Comparison of ENCODE assay signal across 9 cellular contexts in the genomic region with DNA sequence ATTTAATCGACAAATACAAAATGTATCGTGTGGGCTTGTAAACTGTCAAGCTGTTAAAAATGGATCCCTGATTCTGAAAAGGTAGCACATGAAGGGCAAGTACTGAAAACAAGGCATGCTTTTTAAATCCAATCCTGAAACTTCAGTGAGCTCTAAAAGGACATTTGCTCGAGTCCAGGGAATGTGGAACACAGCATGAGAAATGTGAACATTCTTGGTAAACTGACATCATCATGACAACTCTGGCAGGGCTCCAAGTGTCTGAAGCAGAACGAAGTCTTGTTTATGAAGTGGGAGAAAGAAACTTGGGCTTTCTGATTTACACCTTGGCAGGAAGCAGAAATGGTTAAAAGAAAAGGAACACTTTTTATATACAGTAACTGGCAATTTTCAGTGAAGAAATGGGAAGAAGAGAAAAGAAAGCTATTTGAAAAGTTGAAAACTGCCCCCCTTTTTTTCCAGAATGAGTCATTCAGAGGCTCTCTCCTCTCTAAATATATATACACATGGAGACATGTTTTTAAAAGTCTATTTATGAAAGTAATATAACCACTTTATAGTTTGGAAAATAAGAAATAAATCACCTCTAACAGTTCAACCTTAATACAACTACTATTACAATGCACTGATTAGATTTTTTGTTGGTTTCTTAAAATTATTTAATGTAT.
DNase-seq lines count a peak whose midpoint lies in the region; ATAC-seq and TF ChIP-seq lines count a peak whose summit lies in the region.
"Had no signal": no experiment of that assay in that cellular context is flagged by ENCODE, and none has a peak within 500 bp of the region (broad histone marks: within the 10 kb centered on the region; RNA-seq: fewer than 3 reads in every experiment).

No MANE protein-coding gene starts in this region.

- no peak for ATAC-seq in activated T-helper 17 cell treated with anti-CD3 and anti-CD28 coated beads, Interleukin-2, amount 50 U/mL, for 72 hours (replicated peaks)
- no peak for ATAC-seq in GM21381 (IDR thresholded peaks at IDR 0.05; ENCODE audit: unreplicated experiment)

- H3K27ac ChIP-seq in angular gyrus (ENCODE audit: low read depth, low read length) = peak overlapping the region; percentile 16

- H3K4me3 Mint-ChIP-seq in activated T-cell treated with anti-CD3 and anti-CD28 coated beads, Interleukin-2, amount 50 U/mL, for 24 hours = no peak overlapping the region
- no peak overlapping the region for H3K4me3 Mint-ChIP-seq in activated T-helper 17 cell treated with anti-CD3 and anti-CD28 coated beads, Interleukin-2, amount 50 U/mL, for 72 hours

- H3K27me3 Mint-ChIP-seq in activated T-cell treated with anti-CD3 and anti-CD28 coated beads, Interleukin-2, amount 50 U/mL, for 24 hours = no peaks in the 10 kb centered on the region
- H3K27me3 Mint-ChIP-seq in activated T-helper 17 cell treated with anti-CD3 and anti-CD28 coated beads, Interleukin-2, amount 50 U/mL, for 72 hours = no peaks in the 10 kb centered on the region

- H3K4me3 ChIP-seq in HFF-Myc (replicated peaks; ENCODE audit: low read depth, low read length) = no peak overlapping the region
- H3K4me3 ChIP-seq: skin epidermis had no signal

- H3K9me3 Mint-ChIP-seq in activated T-cell treated with anti-CD3 and anti-CD28 coated beads, Interleukin-2, amount 50 U/mL, for 24 hours = no peaks in the 10 kb centered on the region
- no peaks in the 10 kb centered on the region for H3K9me3 Mint-ChIP-seq in activated T-helper 17 cell treated with anti-CD3 and anti-CD28 coated beads, Interleukin-2, amount 50 U/mL, for 72 hours

- no peaks in the 10 kb centered on the region for H3K4me1 Mint-ChIP-seq in activated T-cell treated with anti-CD3 and anti-CD28 coated beads, Interleukin-2, amount 50 U/mL, for 24 hours (ENCODE audit: low read depth)
- no peaks in the 10 kb centered on the region for H3K4me1 Mint-ChIP-seq in activated T-helper 17 cell treated with anti-CD3 and anti-CD28 coated beads, Interleukin-2, amount 50 U/mL, for 72 hours

- no peak for TF ChIP-seq CTCF in HFF-Myc (IDR thresholded peaks at IDR 0.05; ENCODE audit: low read depth, low read length, missing control alignments)

- H3K27ac Mint-ChIP-seq in activated T-cell treated with anti-CD3 and anti-CD28 coated beads, Interleukin-2, amount 50 U/mL, for 24 hours = no peak overlapping the region
- H3K27ac Mint-ChIP-seq in activated T-helper 17 cell treated with anti-CD3 and anti-CD28 coated beads, Interleukin-2, amount 50 U/mL, for 72 hours = no peak overlapping the region

- no peaks in the 10 kb centered on the region for H3K36me3 Mint-ChIP-seq in activated T-cell treated with anti-CD3 and anti-CD28 coated beads, Interleukin-2, amount 50 U/mL, for 24 hours (ENCODE audit: low read depth)
- no peaks in the 10 kb centered on the region for H3K36me3 Mint-ChIP-seq in activated T-helper 17 cell treated with anti-CD3 and anti-CD28 coated beads, Interleukin-2, amount 50 U/mL, for 72 hours (ENCODE audit: low read depth)

- DNase-seq in HFF-Myc (ENCODE audit: extremely low read depth, low read depth) = peak; percentile 75
- peak; percentile 74 for DNase-seq in inferior parietal cortex (ENCODE audit: extremely low spot score)
- peak; percentile 83 for DNase-seq in stromal cell of bone marrow (ENCODE audit: low read depth)
- no peak for DNase-seq in activated T-cell treated with anti-CD3 and anti-CD28 coated beads, Interleukin-2, amount 50 U/mL, for 24 hours
- no peak for DNase-seq in NCI-H128 (lab: John Stamatoyannopoulos, UW; ENCODE audit: unreplicated experiment)

Comparison
In these comparisons a context has a peak if more than half of its experiments do, and no peak if none do; other contexts are left out.
1. DNase-seq: peak in HFF-Myc (single experiment), inferior parietal cortex (single experiment) and stromal cell of bone marrow (single experiment); none in activated T-cell treated with anti-CD3 and anti-CD28 coated beads, Interleukin-2, amount 50 U/mL, for 24 hours (single experiment) and NCI-H128 (single experiment).